In genomic region chr6:3194535-3195376, GRCh38 we compare ENCODE assay signal across 8 cellular contexts. TPM values are rescaled to one million over a fixed set of nuclear protein-coding genes. Genes with fewer than 3 reads are reported as not detected.
A peak's percentile ranks its signal among the peaks of the same experiment; 100 is the strongest.
DNase-seq lines count a peak whose midpoint lies in the region; ATAC-seq and TF ChIP-seq lines count a peak whose summit lies in the region.

No MANE protein-coding gene starts in this region.

- H3K18ac ChIP-seq in mesenchymal stem cell (ENCODE audit: low read depth in 1 of 2, low read length in 2 of 2), result no peak overlapping the region

- no peak overlapping the region for H3K23ac ChIP-seq in mesenchymal stem cell (ENCODE audit: low read length in 2 of 2)

- no peaks in the 10 kb centered on the region for H3K79me1 ChIP-seq in mesenchymal stem cell (replicated peaks; ENCODE audit: low read length, poor library complexity, severe bottlenecking)

- no peak overlapping the region for H2AK5ac ChIP-seq in mesenchymal stem cell (ENCODE audit: low read length, severe bottlenecking)

- H3K36me3 ChIP-seq in DND-41 (ENCODE audit: insufficient read depth, low read length) (no peaks in the 10 kb centered on the region), mesenchymal stem cell (ENCODE audit: control insufficient read depth in 1 of 2, insufficient read depth in 2 of 2, low read depth in 1 of 2, low read length in 2 of 2) (no peaks in the 10 kb centered on the region)

- ATAC-seq in DND-41 (ENCODE audit: insufficient read depth, low read depth), result no peak
- ATAC-seq in HG02571 (IDR thresholded peaks at IDR 0.05; ENCODE audit: unreplicated experiment), result no peak

- 62% methylated on average over 18 of the region's 18 CpGs for WGBS in mesenchymal stem cell

- TF ChIP-seq CTCF in DND-41 (IDR thresholded peaks at IDR 0.05; ENCODE audit: borderline replicate concordance, extremely low read depth, low read length, poor library complexity, severe bottlenecking) (no peak), cardiac fibroblast (IDR thresholded peaks at IDR 0.05; ENCODE audit: low read depth, low read length) (no peak)

- H3K9ac ChIP-seq in DND-41 (ENCODE audit: low read depth, low read length) (no peak overlapping the region), mesenchymal stem cell (ENCODE audit: low read length) (no peak overlapping the region)

- no peak overlapping the region for H4K8ac ChIP-seq in mesenchymal stem cell (ENCODE audit: low read length)

- H2BK5ac ChIP-seq in mesenchymal stem cell (ENCODE audit: low read depth, low read length, poor library complexity, severe bottlenecking), result no peak overlapping the region

- H4K20me1 ChIP-seq in DND-41 (ENCODE audit: insufficient read depth, low read length), result no peaks in the 10 kb centered on the region

- H3K4me1 ChIP-seq in DND-41 (ENCODE audit: insufficient read depth, low read length), result no peaks in the 10 kb centered on the region
- H3K4me1 ChIP-seq in mesenchymal stem cell (ENCODE audit: control insufficient read depth, insufficient read depth, low read depth, low read length), result peaks cover 8% of the 10 kb centered on the region

- H2BK120ac ChIP-seq in mesenchymal stem cell (ENCODE audit: low read depth, low read length), result no peak overlapping the region

- no peaks in the 10 kb centered on the region for H3K27me3 ChIP-seq in DND-41 (ENCODE audit: insufficient read depth, low read length, poor library complexity)
- H3K27me3 ChIP-seq in mesenchymal stem cell (ENCODE audit: control insufficient read depth in 1 of 2, insufficient read depth in 1 of 2, low read length in 2 of 2), result no peaks in the 10 kb centered on the region

- no peak overlapping the region for H2BK15ac ChIP-seq in mesenchymal stem cell (ENCODE audit: low read depth, poor library complexity, severe bottlenecking)

- no peak overlapping the region for H3K4ac ChIP-seq in mesenchymal stem cell (ENCODE audit: low read depth in 1 of 2, low read length in 2 of 2)

- H2AFZ ChIP-seq in DND-41 (ENCODE audit: low read depth, low read length) (no peak overlapping the region), mesenchymal stem cell (ENCODE audit: low read depth, low read length) (peak overlapping the region; percentile 15)

- H3K27ac ChIP-seq in DND-41 (ENCODE audit: low read length) (no peak overlapping the region), mesenchymal stem cell (ENCODE audit: low read length, poor library complexity, severe bottlenecking) (no peak overlapping the region)

- peak; percentile 8 for DNase-seq in DND-41
- DNase-seq in NCI-H146 (lab: John Stamatoyannopoulos, UW), result peak; percentile 78
- DNase-seq in cardiac fibroblast (ENCODE audit: low read depth in 2 of 2), result peak; percentile 37 to 73
- DNase-seq in mesenchymal stem cell, result peak; percentile 36
- DNase-seq in HK-2 (ENCODE audit: unreplicated experiment), result no peak
- no peak for DNase-seq in SIG-M5 (lab: John Stamatoyannopoulos, UW)
- no peak for DNase-seq in activated gamma-delta T cell (lab: John Stamatoyannopoulos, UW)

- no peak overlapping the region for H2BK12ac ChIP-seq in mesenchymal stem cell (ENCODE audit: low read length in 2 of 2)

- no peaks in the 10 kb centered on the region for H3K9me3 ChIP-seq in DND-41 (ENCODE audit: insufficient read depth, low read length, severe bottlenecking)
- peaks cover 6% of the 10 kb centered on the region for H3K9me3 ChIP-seq in mesenchymal stem cell (ENCODE audit: control insufficient read depth, low read length)

- no peak overlapping the region for H4K91ac ChIP-seq in mesenchymal stem cell (ENCODE audit: low read length)

- H3K14ac ChIP-seq in mesenchymal stem cell (ENCODE audit: low read length in 2 of 2), result no peak overlapping the region

- no peak overlapping the region for H3K4me3 ChIP-seq in DND-41 (ENCODE audit: low read depth in 1 of 2, low read length in 2 of 2)
- H3K4me3 ChIP-seq in cardiac fibroblast (replicated peaks in 1 of 2; ENCODE audit: low read depth in 2 of 2, low read length in 2 of 2), result no peak overlapping the region
- no peak overlapping the region for H3K4me3 ChIP-seq in mesenchymal stem cell (ENCODE audit: insufficient read depth in 1 of 2, low read depth in 1 of 2, low read length in 2 of 2)

- H3K4me2 ChIP-seq in DND-41 (ENCODE audit: insufficient read depth, low read length), result no peak overlapping the region
- H3K4me2 ChIP-seq in mesenchymal stem cell (ENCODE audit: low read length, poor library complexity, severe bottlenecking), result no peak overlapping the region

- no peaks in the 10 kb centered on the region for H3K79me2 ChIP-seq in DND-41 (ENCODE audit: insufficient read depth, low read length)

RNA-seq across cellular contexts. Expression of gene TUBB2B, which starts 32.7 kb away (rescaled TPM):
- 24.5 TPM for polyA plus RNA-seq in mesenchymal stem cell (2013, experiment 1 of 2)
- 25.5 TPM for polyA plus RNA-seq in mesenchymal stem cell (2013, experiment 2 of 2)

RNA-seq across cellular contexts. Expression of gene TUBB2A, which starts 37.4 kb away (rescaled TPM):
- 99.8 TPM for polyA plus RNA-seq in mesenchymal stem cell (2013, experiment 1 of 2)
- polyA plus RNA-seq in mesenchymal stem cell (2013, experiment 2 of 2), result 98.2 TPM

Comparison
In these comparisons a context has a peak if more than half of its experiments do, and no peak if none do; other contexts are left out.
1. DNase-seq: peak in DND-41 (single experiment), NCI-H146 (single experiment), cardiac fibroblast (2 of 2) and mesenchymal stem cell (single experiment); none in HK-2 (single experiment), SIG-M5 (single experiment) and activated gamma-delta T cell (single experiment).